ENCODE assay signal across 1 cellular context in the genomic region with DNA sequence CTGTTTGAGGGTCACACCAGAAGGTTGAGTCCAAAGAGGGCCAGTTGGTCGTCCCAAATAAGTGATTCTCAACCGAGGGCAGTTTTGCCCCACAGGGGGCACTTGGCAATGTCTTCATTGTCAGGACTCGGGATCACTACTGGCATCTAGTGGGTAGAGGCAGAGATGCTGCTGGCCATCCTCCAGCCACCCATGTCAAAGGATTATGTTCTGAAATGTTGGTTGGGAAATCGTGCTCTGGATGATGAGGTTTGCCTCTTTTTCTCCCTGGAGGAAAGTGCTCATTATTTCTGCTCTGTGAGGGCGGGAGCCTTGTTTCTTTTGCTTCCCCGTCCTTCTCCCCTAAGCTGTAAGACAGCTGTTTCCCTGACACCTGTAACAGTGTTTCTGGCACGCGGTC.
TF ChIP-seq lines count a peak whose summit lies in the region.

No MANE protein-coding gene starts in this region.

TF ChIP-seq in K562, 482 proteins besides CTCF, POLR2A, EP300 and RAD21:
- TF ChIP-seq NCOA6 (IDR thresholded peaks at IDR 0.05) (no peak), HMGN3 (IDR thresholded peaks at IDR 0.05; ENCODE audit: borderline replicate concordance, extremely low read depth, insufficient read length, low read depth, low read length) (no peak), EGR1 (conservative IDR thresholded peaks at IDR 0.05) (no peak), ZNF217 (CRISPR knock-in tag; IDR thresholded peaks at IDR 0.05) (no peak), SRSF3 (IDR thresholded peaks at IDR 0.05; ENCODE audit: insufficient read depth, low read length) (no peak), DNMT1 (IDR thresholded peaks at IDR 0.05) (no peak), TAF15 (IDR thresholded peaks at IDR 0.05; ENCODE audit: low read depth, low read length) (no peak)
- TF ChIP-seq, protein P1, sequence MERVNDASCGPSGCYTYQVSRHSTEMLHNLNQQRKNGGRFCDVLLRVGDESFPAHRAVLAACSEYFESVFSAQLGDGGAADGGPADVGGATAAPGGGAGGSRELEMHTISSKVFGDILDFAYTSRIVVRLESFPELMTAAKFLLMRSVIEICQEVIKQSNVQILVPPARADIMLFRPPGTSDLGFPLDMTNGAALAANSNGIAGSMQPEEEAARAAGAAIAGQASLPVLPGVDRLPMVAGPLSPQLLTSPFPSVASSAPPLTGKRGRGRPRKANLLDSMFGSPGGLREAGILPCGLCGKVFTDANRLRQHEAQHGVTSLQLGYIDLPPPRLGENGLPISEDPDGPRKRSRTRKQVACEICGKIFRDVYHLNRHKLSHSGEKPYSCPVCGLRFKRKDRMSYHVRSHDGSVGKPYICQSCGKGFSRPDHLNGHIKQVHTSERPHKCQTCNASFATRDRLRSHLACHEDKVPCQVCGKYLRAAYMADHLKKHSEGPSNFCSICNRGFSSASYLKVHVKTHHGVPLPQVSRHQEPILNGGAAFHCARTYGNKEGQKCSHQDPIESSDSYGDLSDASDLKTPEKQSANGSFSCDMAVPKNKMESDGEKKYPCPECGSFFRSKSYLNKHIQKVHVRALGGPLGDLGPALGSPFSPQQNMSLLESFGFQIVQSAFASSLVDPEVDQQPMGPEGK (CRISPR knock-in tag; IDR thresholded peaks at IDR 0.05; ENCODE audit: borderline replicate concordance): no peak
- TF ChIP-seq, protein P2, sequence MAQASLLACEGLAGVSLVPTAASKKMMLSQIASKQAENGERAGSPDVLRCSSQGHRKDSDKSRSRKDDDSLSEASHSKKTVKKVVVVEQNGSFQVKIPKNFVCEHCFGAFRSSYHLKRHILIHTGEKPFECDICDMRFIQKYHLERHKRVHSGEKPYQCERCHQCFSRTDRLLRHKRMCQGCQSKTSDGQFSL (CRISPR knock-in tag; IDR thresholded peaks at IDR 0.05): no peak
- TF ChIP-seq, protein P2 (tag; IDR thresholded peaks at IDR 0.05): no peak
TF ChIP-seq in K562: peak in this region for 0.
